21 cellular contexts compared by ENCODE assay signal in the genomic region with DNA sequence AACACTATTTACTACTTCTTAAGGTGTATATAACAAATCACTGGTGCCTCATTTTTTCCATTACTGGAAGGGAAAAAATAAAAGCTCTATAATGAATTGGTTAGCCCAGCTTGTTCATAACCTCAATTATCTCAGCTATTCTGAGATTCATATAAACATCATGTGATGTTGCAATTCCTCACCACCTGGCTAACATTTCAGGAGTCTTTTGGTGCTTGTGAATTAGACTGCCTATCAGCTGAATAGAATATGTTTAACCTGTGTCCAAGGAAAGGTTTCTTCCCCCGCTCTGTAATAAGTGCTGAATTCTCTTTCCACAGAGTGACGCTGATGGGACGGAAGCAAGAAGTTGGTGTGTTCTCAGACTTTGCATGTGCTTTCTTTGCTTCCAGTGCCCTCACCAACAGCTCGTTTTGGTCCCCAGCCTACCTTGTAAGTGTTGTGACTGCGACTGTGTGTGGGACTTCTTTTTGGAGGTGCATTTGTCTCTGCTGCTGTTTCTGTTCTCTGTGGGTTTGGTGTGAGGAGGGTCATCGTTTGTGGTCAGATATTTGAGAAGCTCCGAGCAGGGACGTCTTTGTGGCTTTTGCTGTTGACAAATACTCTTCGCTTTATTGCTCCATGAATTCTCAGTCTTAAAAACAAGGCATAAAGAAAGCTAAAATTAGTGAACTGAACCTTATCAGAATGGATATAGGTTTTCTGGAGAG.
DNase-seq lines count a peak whose midpoint lies in the region; ATAC-seq and TF ChIP-seq lines count a peak whose summit lies in the region.
"Had no signal": no experiment of that assay in that cellular context is flagged by ENCODE, and none has a peak within 500 bp of the region (broad histone marks: within the 10 kb centered on the region; RNA-seq: fewer than 3 reads in every experiment).

No MANE protein-coding gene starts in this region.

- H3K36me3 ChIP-seq in mesenchymal stem cell (ENCODE audit: control insufficient read depth in 1 of 2, insufficient read depth in 2 of 2, low read depth in 1 of 2, low read length in 2 of 2) (peaks cover 0 to 4% of the 10 kb centered on the region in 2 experiments), A673 (ENCODE audit: insufficient read depth, low read length, poor library complexity, severe bottlenecking) (no peaks in the 10 kb centered on the region)
- H3K36me3 ChIP-seq: SJSA1, thoracic aorta had no signal

- no peak overlapping the region for H3K27ac ChIP-seq in mesenchymal stem cell (ENCODE audit: low read length, poor library complexity, severe bottlenecking)
- H3K27ac ChIP-seq in A673 (ENCODE audit: low read depth, low read length, poor library complexity, severe bottlenecking) = no peak overlapping the region
- H3K27ac ChIP-seq: Peyer's patch, SJSA1, thoracic aorta, VCaP had no signal

- CTCF ChIA-PET in A673 (lab: Charles Lee) = no interaction called here

- no peak overlapping the region for H2BK15ac ChIP-seq in mesenchymal stem cell (ENCODE audit: low read depth, poor library complexity, severe bottlenecking)

- no peaks in the 10 kb centered on the region for H3K79me1 ChIP-seq in mesenchymal stem cell (replicated peaks; ENCODE audit: low read length, poor library complexity, severe bottlenecking)

- no peak for ATAC-seq in GM19035 (IDR thresholded peaks at IDR 0.05; ENCODE audit: unreplicated experiment)
- ATAC-seq: HCT116 had no signal

- H3K23ac ChIP-seq in mesenchymal stem cell (ENCODE audit: low read length in 2 of 2) = no peak overlapping the region

- no peak overlapping the region for H4K8ac ChIP-seq in mesenchymal stem cell (ENCODE audit: low read length)

- BruUV-seq in A673 (replicated peaks; lab: Mats Ljungman, UMichigan) = no TSS peak

- DNase-seq in COR-L47 (lab: John Stamatoyannopoulos, UW) (peak; percentile 2), NCI-H2107 (lab: John Stamatoyannopoulos, UW) (peak; percentile 0), astrocyte of the spinal cord (ENCODE audit: low read depth, low spot score) (peak; percentile 19), mesenchymal stem cell (peak; percentile 70), KG1 (lab: John Stamatoyannopoulos, UW) (no peak), A673 (ENCODE audit: low spot score) (no peak)
- DNase-seq: activated CD8-positive, alpha-beta memory T cell treated with anti-CD3 and anti-CD28 coated beads, Interleukin-2, amount 50 U/mL, for 48 hours; activated naive CD8-positive, alpha-beta T cell treated with anti-CD3 and anti-CD28 coated beads, Interleukin-2, amount 10 ng/mL, durations not matched to agents 7 days and 5 days; AML-193; EL; kidney glomerular epithelial cell; midbrain; NCI-H2227 treated with DMSO at 0.1 percent for 48 hours; Peyer's patch; stimulated activated CD4-positive, alpha-beta T cell treated with anti-CD3 and anti-CD28 coated beads, Interleukin-2, amount 100 ng/mL, for 24 hours; stimulated activated naive CD4-positive, alpha-beta T cell had no signal

- H2BK120ac ChIP-seq in mesenchymal stem cell (ENCODE audit: low read depth, low read length) = no peak overlapping the region

- intact Hi-C loops in A673 (cut with micrococcal nuclease; ENCODE audit: unreplicated experiment) = no loop called here

- H2BK12ac ChIP-seq in mesenchymal stem cell (ENCODE audit: low read length in 2 of 2) = no peak overlapping the region

- H3K4me2 ChIP-seq in mesenchymal stem cell (ENCODE audit: low read length, poor library complexity, severe bottlenecking) = no peak overlapping the region

- no peak overlapping the region for H3K9ac ChIP-seq in mesenchymal stem cell (ENCODE audit: low read length)

- 72% methylated on average over 8 of the region's 9 CpGs for WGBS in mesenchymal stem cell

- no peak overlapping the region for H3K4ac ChIP-seq in mesenchymal stem cell (ENCODE audit: low read depth in 1 of 2, low read length in 2 of 2)

- no peak for TF ChIP-seq CTCF in astrocyte of the spinal cord (IDR thresholded peaks at IDR 0.05; ENCODE audit: low read depth, low read length)
- no peak for TF ChIP-seq CTCF in A673 (conservative IDR thresholded peaks at IDR 0.05; ENCODE audit: low read depth, low read length)

- in situ Hi-C loops in astrocyte of the spinal cord (cut with HindIII; ENCODE audit: low sequenced_read_pairs) = no loop called here

- no peak overlapping the region for H3K18ac ChIP-seq in mesenchymal stem cell (ENCODE audit: low read depth in 1 of 2, low read length in 2 of 2)

- H3K4me3 ChIP-seq in astrocyte of the spinal cord (ENCODE audit: low read depth, low read length) (no peak overlapping the region), mesenchymal stem cell (ENCODE audit: insufficient read depth in 1 of 2, low read depth in 1 of 2, low read length in 2 of 2) (no peak overlapping the region), A673 (ENCODE audit: low read depth, low read length, poor library complexity, severe bottlenecking) (no peak overlapping the region)
- H3K4me3 ChIP-seq: Peyer's patch, SJSA1, thoracic aorta had no signal

- peaks cover 2% of the 10 kb centered on the region for H3K4me1 ChIP-seq in mesenchymal stem cell (ENCODE audit: control insufficient read depth, insufficient read depth, low read depth, low read length)
- H3K4me1 ChIP-seq in A673 (ENCODE audit: insufficient read depth, low read length, poor library complexity, severe bottlenecking) = no peaks in the 10 kb centered on the region
- H3K4me1 ChIP-seq: Peyer's patch, SJSA1 had no signal

- no peaks in the 10 kb centered on the region for H3K27me3 ChIP-seq in mesenchymal stem cell (ENCODE audit: control insufficient read depth in 1 of 2, insufficient read depth in 1 of 2, low read length in 2 of 2)
- no peaks in the 10 kb centered on the region for H3K27me3 ChIP-seq in A673 (replicated peaks; ENCODE audit: insufficient read depth, low read depth, low read length, poor library complexity)
- H3K27me3 ChIP-seq: Peyer's patch, SJSA1 had no signal

- H3K9me3 ChIP-seq in mesenchymal stem cell (ENCODE audit: control insufficient read depth, low read length) = no peaks in the 10 kb centered on the region
- H3K9me3 ChIP-seq in A673 (ENCODE audit: low read depth, low read length, poor library complexity, severe bottlenecking) = no peaks in the 10 kb centered on the region
- H3K9me3 ChIP-seq: Peyer's patch, SJSA1, thoracic aorta had no signal

- H2BK5ac ChIP-seq in mesenchymal stem cell (ENCODE audit: low read depth, low read length, poor library complexity, severe bottlenecking) = no peak overlapping the region

- H2AFZ ChIP-seq in mesenchymal stem cell (ENCODE audit: low read depth, low read length) = no peak overlapping the region

- H3K14ac ChIP-seq in mesenchymal stem cell (ENCODE audit: low read length in 2 of 2) = no peak overlapping the region

- H4K91ac ChIP-seq in mesenchymal stem cell (ENCODE audit: low read length) = no peak overlapping the region

- no peak overlapping the region for H2AK5ac ChIP-seq in mesenchymal stem cell (ENCODE audit: low read length, severe bottlenecking)

- POLR2A ChIA-PET in A673 (lab: Charles Lee; ENCODE audit: low non-redundant PET) = no interaction called here

Comparison
In these comparisons a context has a peak if more than half of its experiments do, and no peak if none do; other contexts are left out.
1. DNase-seq: peak in COR-L47 (single experiment), NCI-H2107 (single experiment), astrocyte of the spinal cord (single experiment) and mesenchymal stem cell (single experiment); none in KG1 (single experiment) and A673 (single experiment).